ENCODE assay signal across 23 cellular contexts in genomic region chr11:117879516-117880480, GRCh38. TPM values are rescaled to one million over a fixed set of nuclear protein-coding genes. Genes with fewer than 3 reads are reported as not detected.
A peak's percentile ranks its signal among the peaks of the same experiment; 100 is the strongest.
DNase-seq lines count a peak whose midpoint lies in the region; ATAC-seq, FAIRE-seq and TF ChIP-seq lines count a peak whose summit lies in the region.
"Had no signal": no experiment of that assay in that cellular context is flagged by ENCODE, and none has a peak within 500 bp of the region (broad histone marks: within the 10 kb centered on the region; RNA-seq: fewer than 3 reads in every experiment).

No MANE protein-coding gene starts in this region.

- no peak for TF ChIP-seq EP300 in sigmoid colon (IDR thresholded peaks at IDR 0.05)

- POLR2A ChIA-PET in HEK293 (lab: Yijun Ruan, JAX): no interaction called here

- H3K9me3 ChIP-seq in HEK293 (ENCODE audit: control insufficient read depth, insufficient read depth, low read depth, low read length): no peaks in the 10 kb centered on the region
- H3K9me3 ChIP-seq in sigmoid colon: no peaks in the 10 kb centered on the region

- no peaks in the 10 kb centered on the region for H3K36me3 Mint-ChIP-seq in brain

- no peak overlapping the region for H2BK120ac ChIP-seq in mesendoderm (ENCODE audit: low read depth, low read length)

- H3K27ac ChIP-seq in HEK293 (ENCODE audit: extremely low read depth, low read depth, low read length): no peak overlapping the region
- no peak overlapping the region for H3K27ac ChIP-seq in mesendoderm (ENCODE audit: low read depth, low read length)
- H3K27ac ChIP-seq in sigmoid colon: peak overlapping the region in 3 of 4 donors; percentile 90 to 96 (median 94)
- H3K27ac ChIP-seq: KMS-11 had no signal

- FAIRE-seq in urothelium cell line (lab: Jason Lieb, UNC): no peak
- FAIRE-seq: GM12892, GM18507, H54 had no signal

- H3K27ac Mint-ChIP-seq in brain: peak overlapping the region in 3 of 5 experiments; percentile 1 to 98 (median 44)
- H3K27ac Mint-ChIP-seq: HFFc6 had no signal

- H3K27me3 ChIP-seq in mesendoderm (ENCODE audit: insufficient read depth, low read length, poor library complexity): peaks cover 1% of the 10 kb centered on the region
- H3K27me3 ChIP-seq in sigmoid colon: no peaks in the 10 kb centered on the region

- H3K23ac ChIP-seq in mesendoderm (ENCODE audit: low read length): no peak overlapping the region

- H3K36me3 ChIP-seq in HEK293 (ENCODE audit: control insufficient read depth in 2 of 2, insufficient read depth in 1 of 2, low read length in 2 of 2): no peaks in the 10 kb centered on the region
- no peaks in the 10 kb centered on the region for H3K36me3 ChIP-seq in mesendoderm (ENCODE audit: control insufficient read depth, insufficient read depth, low read length)
- H3K36me3 ChIP-seq in sigmoid colon: no peaks in the 10 kb centered on the region

- no peak overlapping the region for H2BK5ac ChIP-seq in mesendoderm (ENCODE audit: low read length)

- H3K4me3 ChIP-seq in HEK293 (ENCODE audit: low read depth, low read length) (no peak overlapping the region), mesendoderm (ENCODE audit: low read length) (no peak overlapping the region), sigmoid colon (no peak overlapping the region)

- H3K4ac ChIP-seq in mesendoderm (ENCODE audit: low read depth, low read length): no peak overlapping the region

- H3K79me1 ChIP-seq in mesendoderm (ENCODE audit: low read length): no peaks in the 10 kb centered on the region

- H3K4me1 ChIP-seq in HEK293 (ENCODE audit: control insufficient read depth, insufficient read depth, low read length): no peaks in the 10 kb centered on the region
- H3K4me1 ChIP-seq in mesendoderm (ENCODE audit: control insufficient read depth, low read depth, low read length): peaks cover 11% of the 10 kb centered on the region
- H3K4me1 ChIP-seq in sigmoid colon: peaks cover 0 to 73% (median 63%) of the 10 kb centered on the region in 4 donors

- peaks cover 51% of the 10 kb centered on the region for H3K4me1 Mint-ChIP-seq in brain

- H3K79me2 ChIP-seq in mesendoderm (ENCODE audit: control insufficient read depth, insufficient read depth, low read length): no peaks in the 10 kb centered on the region

- no peak for ATAC-seq in GM18517 (IDR thresholded peaks at IDR 0.05; ENCODE audit: unreplicated experiment)
- ATAC-seq: PC-3 had no signal

- no peak overlapping the region for H3K4me2 ChIP-seq in mesendoderm (ENCODE audit: low read length)
- H3K4me2 ChIP-seq: KMS-11 had no signal

- H2AK5ac ChIP-seq in mesendoderm (ENCODE audit: low read length): no peak overlapping the region

- CTCF ChIA-PET in HEK293 (lab: Yijun Ruan, JAX): interaction anchor here (1.0 kb wide), 1 partner anchor 115 kb away, joined by 3 read pairs; no protein-coding TSS in a partner anchor

- H4K8ac ChIP-seq in mesendoderm (ENCODE audit: low read depth, low read length): no peak overlapping the region

- H3K4me3 Mint-ChIP-seq in brain: peak overlapping the region in 1 of 5 experiments; percentile 66
- H3K4me3 Mint-ChIP-seq: HFFc6 had no signal

- no peak for TF ChIP-seq POLR2A in sigmoid colon (IDR thresholded peaks at IDR 0.05)

- H3K56ac ChIP-seq in mesendoderm (ENCODE audit: low read length): no peak overlapping the region

- H3K18ac ChIP-seq in mesendoderm (ENCODE audit: low read length): no peak overlapping the region

- no peak overlapping the region for H2BK15ac ChIP-seq in mesendoderm (replicated peaks; ENCODE audit: low read depth)

- H4K5ac ChIP-seq in mesendoderm (ENCODE audit: low read length): no peak overlapping the region

- intact Hi-C loops in sigmoid colon (cut with DNase I): no loop called here

- H3K9ac ChIP-seq in mesendoderm (ENCODE audit: low read length): no peak overlapping the region
- H3K9ac ChIP-seq: KMS-11 had no signal

- no CpG with 5 or more reads among the region's 11 CpGs for WGBS in mesendoderm (ENCODE audit: extremely low coverage, insufficient coverage, low lambda C conversion rate)
- 85 to 90% methylated on average over 11 of the region's 11 CpGs for WGBS in sigmoid colon, 2 donors

- H3K27me3 Mint-ChIP-seq in brain: peaks cover 14% of the 10 kb centered on the region

- TF ChIP-seq CTCF in HEK293 (tag by site-specific recombination; IDR thresholded peaks at IDR 0.05) (no peak), brain (conservative IDR thresholded peaks at IDR 0.05) (no peak), sigmoid colon (IDR thresholded peaks at IDR 0.05) (no peak)

- DNase-seq in mesendoderm (peak; percentile 46), sigmoid colon (no peak), T-helper 9 cell (no peak), urothelium cell line (ENCODE audit: low spot score) (no peak)
- DNase-seq: C1 segment of cervical spinal cord; CD8-positive, alpha-beta memory T cell; DMS53; HFFc6; MV-4-11; NCI-H187; NCI-H2227 treated with DMSO at 0.1 percent for 48 hours; NCI-H524; PC-3; RPMI8226; SHP77 treated with DMSO at 0.1 percent for 48 hours had no signal

- H3K9me3 Mint-ChIP-seq in brain: peaks cover 0 to 6% (median 0%) of the 10 kb centered on the region in 5 experiments
- H3K9me3 Mint-ChIP-seq: CD8-positive, alpha-beta memory T cell; HFFc6 had no signal

TF ChIP-seq in HEK293, 187 proteins besides CTCF, POLR2A, EP300 and RAD21:
- TF ChIP-seq, protein P1, sequence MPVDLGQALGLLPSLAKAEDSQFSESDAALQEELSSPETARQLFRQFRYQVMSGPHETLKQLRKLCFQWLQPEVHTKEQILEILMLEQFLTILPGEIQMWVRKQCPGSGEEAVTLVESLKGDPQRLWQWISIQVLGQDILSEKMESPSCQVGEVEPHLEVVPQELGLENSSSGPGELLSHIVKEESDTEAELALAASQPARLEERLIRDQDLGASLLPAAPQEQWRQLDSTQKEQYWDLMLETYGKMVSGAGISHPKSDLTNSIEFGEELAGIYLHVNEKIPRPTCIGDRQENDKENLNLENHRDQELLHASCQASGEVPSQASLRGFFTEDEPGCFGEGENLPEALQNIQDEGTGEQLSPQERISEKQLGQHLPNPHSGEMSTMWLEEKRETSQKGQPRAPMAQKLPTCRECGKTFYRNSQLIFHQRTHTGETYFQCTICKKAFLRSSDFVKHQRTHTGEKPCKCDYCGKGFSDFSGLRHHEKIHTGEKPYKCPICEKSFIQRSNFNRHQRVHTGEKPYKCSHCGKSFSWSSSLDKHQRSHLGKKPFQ (tag by site-specific recombination; IDR thresholded peaks at IDR 0.05): no peak
- TF ChIP-seq ZFHX2 (tag by site-specific recombination; conservative IDR thresholded peaks at IDR 0.05) (peak; percentile 25), MYNN (tag by site-specific recombination; IDR thresholded peaks at IDR 0.05; ENCODE audit: borderline replicate concordance) (no peak), ZNF248 (tag by site-specific recombination; IDR thresholded peaks at IDR 0.05) (no peak), ZNF223 (tag by site-specific recombination; IDR thresholded peaks at IDR 0.05) (no peak), ZFP37 (tag by site-specific recombination; IDR thresholded peaks at IDR 0.05) (no peak), WT1 (tag by site-specific recombination; IDR thresholded peaks at IDR 0.05) (peak; percentile 86), ZNF558 (tag by site-specific recombination; IDR thresholded peaks at IDR 0.05) (no peak), RBAK (tag by site-specific recombination; IDR thresholded peaks at IDR 0.05) (no peak), ZNF37A (tag by site-specific recombination; IDR thresholded peaks at IDR 0.05) (no peak), ZNF132 (tag by site-specific recombination; IDR thresholded peaks at IDR 0.05; ENCODE audit: borderline replicate concordance) (no peak), KLF7 (tag by site-specific recombination; IDR thresholded peaks at IDR 0.05; ENCODE audit: borderline replicate concordance) (no peak), ZBTB17 (tag by site-specific recombination; IDR thresholded peaks at IDR 0.05) (peak; percentile 20; the same call in 1 of the 2 replicates), KLF1 (tag by site-specific recombination; IDR thresholded peaks at IDR 0.05) (no peak), ZNF596 (tag by site-specific recombination; IDR thresholded peaks at IDR 0.05) (no peak), ZIC2 (tag by site-specific recombination; IDR thresholded peaks at IDR 0.05) (peak; percentile 49)
- TF ChIP-seq, protein P2, sequence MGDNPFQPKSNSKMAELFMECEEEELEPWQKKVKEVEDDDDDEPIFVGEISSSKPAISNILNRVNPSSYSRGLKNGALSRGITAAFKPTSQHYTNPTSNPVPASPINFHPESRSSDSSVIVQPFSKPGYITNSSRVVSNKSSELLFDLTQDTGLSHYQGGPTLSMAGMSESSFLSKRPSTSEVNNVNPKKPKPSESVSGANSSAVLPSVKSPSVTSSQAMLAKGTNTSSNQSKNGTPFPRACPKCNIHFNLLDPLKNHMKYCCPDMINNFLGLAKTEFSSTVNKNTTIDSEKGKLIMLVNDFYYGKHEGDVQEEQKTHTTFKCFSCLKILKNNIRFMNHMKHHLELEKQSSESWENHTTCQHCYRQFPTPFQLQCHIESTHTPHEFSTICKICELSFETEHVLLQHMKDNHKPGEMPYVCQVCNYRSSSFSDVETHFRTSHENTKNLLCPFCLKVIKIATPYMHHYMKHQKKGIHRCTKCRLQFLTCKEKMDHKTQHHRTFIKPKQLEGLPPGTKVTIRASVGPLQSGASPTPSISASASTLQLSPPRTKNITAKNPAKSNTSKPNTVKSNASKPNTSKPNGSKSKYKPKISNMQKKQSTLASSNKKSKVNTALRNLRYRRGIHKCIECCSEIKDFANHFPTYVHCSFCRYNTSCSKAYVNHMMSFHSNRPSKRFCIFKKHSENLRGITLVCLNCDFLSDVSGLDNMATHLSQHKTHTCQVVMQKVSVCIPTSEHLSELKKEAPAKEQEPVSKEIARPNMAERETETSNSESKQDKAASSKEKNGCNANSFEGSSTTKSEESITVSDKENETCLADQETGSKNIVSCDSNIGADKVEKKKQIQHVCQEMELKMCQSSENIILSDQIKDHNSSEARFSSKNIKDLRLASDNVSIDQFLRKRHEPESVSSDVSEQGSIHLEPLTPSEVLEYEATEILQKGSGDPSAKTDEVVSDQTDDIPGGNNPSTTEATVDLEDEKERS (tag by site-specific recombination; IDR thresholded peaks at IDR 0.05): no peak

RNA-seq across cellular contexts. Expression of gene FXYD6, which starts 3.3 kb away (rescaled TPM):
- polyA plus RNA-seq in brain (ENCODE audit: insufficient read depth, low read depth, low replicate concordance): 516 TPM
- polyA plus RNA-seq in mesendoderm (2013, experiment 1 of 2): 14.1 TPM
- 14.4 TPM for polyA plus RNA-seq in mesendoderm (2013, experiment 2 of 2)
- 100 to 1,000 TPM; 243 to 305 (median 271) TPM for total RNA-seq in sigmoid colon
- polyA plus RNA-seq in sigmoid colon: 10 to 100 TPM; 12.3 to 46.4 (median 31.2) TPM
- total RNA-seq: HFFc6, HT-29, PC-3 had no signal
- polyA plus RNA-seq: CD8-positive, alpha-beta memory T cell had no signal

RNA-seq across cellular contexts. Expression of gene TMPRSS13, which starts 49.4 kb away (rescaled TPM):
- 0.08 TPM for polyA plus RNA-seq in brain (ENCODE audit: insufficient read depth, low read depth, low replicate concordance)
- 1.6 TPM for polyA plus RNA-seq in mesendoderm (2013, experiment 1 of 2)
- 1.4 TPM for polyA plus RNA-seq in mesendoderm (2013, experiment 2 of 2)
- not detected for total RNA-seq in sigmoid colon
- polyA plus RNA-seq in sigmoid colon: 1 to 10 TPM in 2 of 3 donors, not detected in 1; 1.4 to 1.6 TPM
- total RNA-seq: HFFc6 had no signal

RNA-seq across cellular contexts. Expression of gene FXYD2, which starts 55.3 kb away (rescaled TPM):
- polyA plus RNA-seq in brain (ENCODE audit: insufficient read depth, low read depth, low replicate concordance) (0.63 TPM), sigmoid colon (1 to 10 TPM in 2 of 3 donors, not detected in 1; 3.6 to 4.2 TPM)
- polyA plus RNA-seq in mesendoderm (2013, experiment 1 of 2): 0.95 TPM
- polyA plus RNA-seq in mesendoderm (2013, experiment 2 of 2): 1.1 TPM
- 1 to 10 TPM; 3.2 to 6.6 (median 4.4) TPM for total RNA-seq in sigmoid colon
- total RNA-seq: PC-3 had no signal

Comparison
In these comparisons a context has a peak if more than half of its experiments do, and no peak if none do; other contexts are left out.
1. H3K27ac ChIP-seq: peak in sigmoid colon (3 of 4); none in HEK293 (single experiment) and mesendoderm (single experiment).
2. RNA of gene FXYD6, which starts 3.3 kb away (polyA plus RNA-seq): 516 TPM in brain (single experiment); 12.3 to 46.4 TPM in sigmoid colon; every median in the first group is over 10 times any median in the second.